In the genomic region with DNA sequence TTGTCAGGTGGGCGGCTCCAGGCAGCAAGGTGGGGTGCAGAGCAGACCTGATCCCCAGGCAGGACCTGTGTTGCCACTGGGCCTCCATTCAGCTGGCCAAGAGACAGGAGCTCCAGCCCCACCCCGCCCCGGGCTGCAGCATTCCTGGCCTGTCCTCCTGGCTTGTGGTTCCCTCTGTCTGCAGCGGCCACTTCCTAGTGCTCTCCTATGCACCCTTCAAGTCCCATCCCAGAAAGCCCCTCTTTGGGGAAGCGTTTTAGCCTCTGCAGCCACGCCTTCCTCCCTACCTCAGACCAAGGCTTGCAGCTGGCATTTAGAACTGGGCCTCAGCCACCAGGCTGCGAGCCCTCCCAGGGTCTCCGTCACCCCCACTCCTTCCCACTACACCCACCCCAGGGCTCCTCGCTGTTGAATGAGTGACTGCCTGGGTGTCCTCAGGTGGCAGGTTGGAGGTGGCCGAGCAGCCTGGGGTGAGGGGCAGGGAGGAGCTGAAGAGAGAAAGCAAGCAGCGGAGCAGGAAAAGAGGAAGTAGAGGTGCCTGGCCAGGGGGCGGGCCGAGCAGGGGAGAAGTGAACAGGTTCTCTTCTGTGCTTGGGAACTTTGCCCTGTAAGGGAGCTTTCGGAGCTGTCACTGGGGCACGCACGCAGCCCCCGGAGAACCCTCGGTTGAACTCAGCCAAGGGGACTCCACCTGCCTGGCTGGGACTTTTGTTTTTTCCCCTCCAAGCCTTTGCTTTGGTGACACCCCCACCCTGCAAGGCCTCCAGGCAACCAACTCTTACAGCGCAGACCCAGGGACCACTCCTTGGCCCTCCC, we compare ENCODE assay signal across 8 cellular contexts. TPM values are rescaled to one million over a fixed set of nuclear protein-coding genes. Genes with fewer than 3 reads are reported as not detected.
DNase-seq lines count a peak whose midpoint lies in the region; ATAC-seq, FAIRE-seq and TF ChIP-seq lines count a peak whose summit lies in the region.

No MANE protein-coding gene starts in this region.

- H4K8ac ChIP-seq in H9 (replicated peaks; ENCODE audit: insufficient read length, low read depth, low read length): no peak overlapping the region

- peaks cover 4% of the 10 kb centered on the region; the same call in 1 of the 2 replicates for H3K79me2 ChIP-seq in H9 (ENCODE audit: insufficient read depth, low read length)
- H3K79me2 ChIP-seq in HepG2 (ENCODE audit: insufficient read depth, low read length): peaks cover 27% of the 10 kb centered on the region

- H3K4me2 ChIP-seq in H9 (ENCODE audit: insufficient read depth, insufficient read length, low read length): peak overlapping the region; percentile 77
- H3K4me2 ChIP-seq in HepG2 (ENCODE audit: low read depth, low read length): peak overlapping the region; percentile 95

- H3K36me3 Mint-ChIP-seq in H9 (ENCODE audit: insufficient read depth in 1 of 3, low read depth in 3 of 3): peaks cover 17 to 18% (median 17%) of the 10 kb centered on the region in 3 experiments
- H3K36me3 Mint-ChIP-seq in activated naive CD8-positive, alpha-beta T cell treated with anti-CD3 and anti-CD28 coated beads for 36 hours: peaks cover 24% of the 10 kb centered on the region

- H3K56ac ChIP-seq in H9 (ENCODE audit: insufficient read length, low read depth, low read length): no peak overlapping the region

- intact Hi-C loops in HepG2 (cut with micrococcal nuclease; ENCODE audit: unreplicated experiment): no loop called here

- peak overlapping the region; percentile 88 for H3K14ac ChIP-seq in H9 (ENCODE audit: insufficient read depth, low read length)

- FAIRE-seq in HepG2 (lab: Jason Lieb, UNC): peak; percentile 75

- H3K9me3 Mint-ChIP-seq in H9: peaks cover 2 to 13% of the 10 kb centered on the region in 2 experiments
- H3K9me3 Mint-ChIP-seq in activated naive CD8-positive, alpha-beta T cell treated with anti-CD3 and anti-CD28 coated beads for 36 hours: peaks cover 1% of the 10 kb centered on the region

- CTCF ChIA-PET in HepG2 (lab: Yijun Ruan, JAX; ENCODE audit: low intra/inter-chr PET ratio, low total read pairs): no interaction called here

- no peak for TF ChIP-seq CTCF in GM13976 (IDR thresholded peaks at IDR 0.05; ENCODE audit: borderline replicate concordance, control extremely low read depth, extremely low read depth, insufficient read depth, missing control alignments)
- TF ChIP-seq CTCF in H9 (conservative IDR thresholded peaks at IDR 0.05): no peak
- no peak; the same call in 1 of the 2 replicates for TF ChIP-seq CTCF in HepG2 (CRISPR knock-in tag; IDR thresholded peaks at IDR 0.05)
- TF ChIP-seq CTCF in brain microvascular endothelial cell (IDR thresholded peaks at IDR 0.05; ENCODE audit: low read depth, low read length, missing control alignments): no peak

- H3K4me1 Mint-ChIP-seq in H9: peaks cover 32 to 41% of the 10 kb centered on the region in 2 experiments
- H3K4me1 Mint-ChIP-seq in activated naive CD8-positive, alpha-beta T cell treated with anti-CD3 and anti-CD28 coated beads for 36 hours: peaks cover 31% of the 10 kb centered on the region

- H2AK5ac ChIP-seq in H9 (ENCODE audit: insufficient read length, low read length): no peak overlapping the region

- POLR2A ChIA-PET in HepG2 (lab: Yijun Ruan, JAX): interaction anchor here (0.6 to 2.0 kb wide), 6 partner anchors 8 to 133 kb away, joined by 3 to 7 read pairs (median 4); partner anchors contain the start of gene TNRC18

- H3K79me1 ChIP-seq in H9 (ENCODE audit: insufficient read depth, low read depth, low read length, poor library complexity, severe bottlenecking): no peaks in the 10 kb centered on the region

- H3K27ac ChIP-seq in H9 (ENCODE audit: insufficient read length, low read depth, low read length): no peak overlapping the region
- H3K27ac ChIP-seq in HepG2 (ENCODE audit: extremely low read length, insufficient read depth, low read length): peak overlapping the region; percentile 97
- H3K27ac ChIP-seq in brain microvascular endothelial cell: no peak overlapping the region

- H3K18ac ChIP-seq in H9 (ENCODE audit: insufficient read length, low read depth, low read length): peak overlapping the region; percentile 88

- no peak overlapping the region for H2BK120ac ChIP-seq in H9 (ENCODE audit: low read depth, low read length, poor library complexity, severe bottlenecking)

- no CpG with 5 or more reads among the region's 19 CpGs for WGBS in H9 (ENCODE audit: extremely low coverage, insufficient read length, low lambda C conversion rate)
- WGBS in HepG2 (ENCODE audit: low lambda C conversion rate): 0% methylated on average over 15 of the region's 19 CpGs

- H2AFZ ChIP-seq in H9 (ENCODE audit: low read length) (no peak overlapping the region), HepG2 (ENCODE audit: low read length) (no peak overlapping the region)

- H4K5ac ChIP-seq in H9 (ENCODE audit: insufficient read length, low read depth, low read length): no peak overlapping the region

- TF ChIP-seq POLR2A in HepG2 (IDR thresholded peaks at IDR 0.05; ENCODE audit: insufficient read depth in 1 of 2, low read depth in 2 of 2, low read length in 2 of 2): no peak; a peak in 1 of 4 replicates

- no peak overlapping the region for H2BK20ac ChIP-seq in H9 (ENCODE audit: low read depth, low read length, poor library complexity, severe bottlenecking)

- H3K4me1 ChIP-seq in H9 (ENCODE audit: insufficient read depth, low read length) (no peaks in the 10 kb centered on the region), NT2/D1 (ENCODE audit: insufficient read depth, insufficient read length) (peaks cover 18% of the 10 kb centered on the region), HepG2 (ENCODE audit: insufficient read depth, low read length) (peaks cover 41% of the 10 kb centered on the region)

- H3K4me3 ChIP-seq in NT2/D1 (ENCODE audit: insufficient read length, low read depth) (no peak overlapping the region), HepG2 (replicated peaks in 1 of 3; ENCODE audit: insufficient read depth in 1 of 3, low read depth in 2 of 3, low read length in 3 of 3) (peak overlapping the region; percentile 82 to 93 (median 89)), brain microvascular endothelial cell (ENCODE audit: low read depth, low read length) (no peak overlapping the region)

- H3K27ac Mint-ChIP-seq in H9: peak overlapping the region; percentile 20 to 97 (median 95); a peak in 6 of 7 replicates
- H3K27ac Mint-ChIP-seq in activated naive CD8-positive, alpha-beta T cell treated with anti-CD3 and anti-CD28 coated beads for 36 hours: peak overlapping the region; percentile 92

- H4K20me1 ChIP-seq in H9 (ENCODE audit: control insufficient read depth, insufficient read depth, insufficient read length) (no peaks in the 10 kb centered on the region), HepG2 (ENCODE audit: insufficient read depth, low read length) (peaks cover 19% of the 10 kb centered on the region)

- H3K36me3 ChIP-seq in NT2/D1 (ENCODE audit: insufficient read depth, insufficient read length, low read length) (peaks cover 25% of the 10 kb centered on the region), HepG2 (replicated peaks in 1 of 2; ENCODE audit: control insufficient read depth in 1 of 2, insufficient read depth in 2 of 2, low read length in 2 of 2) (peaks cover 7 to 18% of the 10 kb centered on the region in 2 experiments), brain microvascular endothelial cell (replicated peaks) (peaks cover 26% of the 10 kb centered on the region)

- peak overlapping the region; percentile 43 to 70 for H3K4me3 Mint-ChIP-seq in H9
- peak overlapping the region; percentile 90 for H3K4me3 Mint-ChIP-seq in activated naive CD8-positive, alpha-beta T cell treated with anti-CD3 and anti-CD28 coated beads for 36 hours

- no TSS peak for BruUV-seq in HepG2 (replicated peaks; lab: Mats Ljungman, UMichigan)

- H3K27me3 ChIP-seq in H9 (ENCODE audit: insufficient read depth, low read length): no peaks in the 10 kb centered on the region
- no peaks in the 10 kb centered on the region for H3K27me3 ChIP-seq in NT2/D1 (ENCODE audit: insufficient read depth, insufficient read length)
- H3K27me3 ChIP-seq in HepG2 (ENCODE audit: control insufficient read depth in 1 of 2, insufficient read depth in 2 of 2, low read length in 2 of 2): peaks cover 0 to 3% of the 10 kb centered on the region in 2 experiments; a peak in 1 of 5 replicates
- H3K27me3 ChIP-seq in brain microvascular endothelial cell (replicated peaks): no peaks in the 10 kb centered on the region

- no peak for TF ChIP-seq RAD21 in HepG2 (CRISPR knock-in tag; IDR thresholded peaks at IDR 0.05)

- peaks cover 13% of the 10 kb centered on the region for H3K27me3 Mint-ChIP-seq in H9 (ENCODE audit: low read depth)
- peaks cover 22% of the 10 kb centered on the region for H3K27me3 Mint-ChIP-seq in activated naive CD8-positive, alpha-beta T cell treated with anti-CD3 and anti-CD28 coated beads for 36 hours

- no peak overlapping the region for H3K4ac ChIP-seq in H9 (ENCODE audit: low read depth, low read length)

- H3K9ac ChIP-seq in H9 (ENCODE audit: extremely low read depth, insufficient read length, low read length): no peak overlapping the region
- H3K9ac ChIP-seq in NT2/D1 (ENCODE audit: insufficient read length, low read depth): peak overlapping the region; percentile 100
- H3K9ac ChIP-seq in HepG2 (ENCODE audit: insufficient read depth, low read depth, low read length): peak overlapping the region; percentile 99

- TF ChIP-seq EP300 in HepG2 (IDR thresholded peaks at IDR 0.05; ENCODE audit: low read depth in 2 of 2, low read length in 2 of 2) (no peak), HepG2 (CRISPR knock-in tag; IDR thresholded peaks at IDR 0.05; ENCODE audit: borderline replicate concordance) (peak; percentile 30; the same call in 1 of the 2 replicates)

- no peak overlapping the region for H3K23ac ChIP-seq in H9 (ENCODE audit: insufficient read length, low read depth, low read length)

- H4K91ac ChIP-seq in H9 (ENCODE audit: insufficient read length, low read depth, low read length): no peak overlapping the region

- peak; percentile 88 for DNase-seq in GM13976 (ENCODE audit: low spot score)
- peak; percentile 72 for DNase-seq in H9
- no peak for DNase-seq in NT2/D1 (ENCODE audit: low read depth, low spot score)
- peak; percentile 79 for DNase-seq in activated naive CD8-positive, alpha-beta T cell treated with anti-CD3 and anti-CD28 coated beads for 36 hours
- DNase-seq in HepG2 (ENCODE audit: low spot score): peak; percentile 66
- peak; percentile 82 for DNase-seq in stimulated activated naive CD8-positive, alpha-beta T cell treated with anti-CD3 and anti-CD28 coated beads, Interleukin-15, Interleukin-2, amounts not matched to agents 100 U/mL and 50 U/mL, for 24 hours
- DNase-seq in NCI-H82 (lab: John Stamatoyannopoulos, UW): no peak
- no peak for DNase-seq in brain microvascular endothelial cell

- peak; percentile 32 for ATAC-seq in HepG2
- ATAC-seq in stimulated activated naive CD8-positive, alpha-beta T cell treated with anti-CD3 and anti-CD28 coated beads, Interleukin-15, Interleukin-2, amounts not matched to agents 100 U/mL and 50 U/mL, for 24 hours: peak; percentile 7

- no peak overlapping the region for H2BK12ac ChIP-seq in H9 (ENCODE audit: insufficient read length, low read depth, low read length)

- H3K9me3 ChIP-seq in H9 (ENCODE audit: control insufficient read depth, low read depth, low read length) (no peaks in the 10 kb centered on the region), NT2/D1 (ENCODE audit: insufficient read depth, low read length) (no peaks in the 10 kb centered on the region), HepG2 (ENCODE audit: low read length) (no peaks in the 10 kb centered on the region)

- no peak overlapping the region for H2BK5ac ChIP-seq in H9 (ENCODE audit: insufficient read length, low read length)

- H3K23me2 ChIP-seq in H9 (ENCODE audit: insufficient read length, low read depth, low read length, poor library complexity, severe bottlenecking): peaks cover 5% of the 10 kb centered on the region

- no peak overlapping the region for H2BK15ac ChIP-seq in H9 (ENCODE audit: low read depth, low read length)

- no peak overlapping the region for H3T11ph ChIP-seq in H9 (ENCODE audit: low read length)

- in situ Hi-C loops in GM13976 (cut with MboI; ENCODE audit: low sequenced_read_pairs, unreplicated experiment): no loop called here
- in situ Hi-C loops in HepG2 (cut with HindIII; ENCODE audit: extremely low pct_ligation_motif_present, low pct_unique_long_range_greater_than_20kb): no loop called here
- in situ Hi-C loops in brain microvascular endothelial cell (cut with HindIII; ENCODE audit: low pct_ligation_motif_present, low sequenced_read_pairs): no loop called here

RNA-seq across cellular contexts. Expression of gene ACTB, which starts 2.3 kb away (rescaled TPM):
- total RNA-seq in H9 (2021) (5,597 and 5,803 TPM in 2 replicates), HepG2 (2016; rRNA removed; fragmentation: Illumina TruSeq; extraction: Trizol) (983 and 1,099 TPM in 2 replicates)
- 1,000 to 10,000 TPM; 7,622 to 7,820 TPM for total RNA-seq in activated naive CD8-positive, alpha-beta T cell treated with anti-CD3 and anti-CD28 coated beads for 36 hours
- 406 and 413 TPM in 2 replicates for total RNA-seq in HepG2 (2016; cell fraction: cytosol; rRNA removed; fragmentation: Illumina TruSeq; extraction: Trizol; ENCODE audit: low read depth)
- 966 and 972 TPM in 2 replicates for total RNA-seq in HepG2 (2016; cell fraction: insoluble cytoplasmic fraction; rRNA removed; fragmentation: Illumina TruSeq; extraction: Trizol)
- total RNA-seq in HepG2 (2016; cell fraction: membrane; rRNA removed; fragmentation: Illumina TruSeq; extraction: Trizol): 815 and 929 TPM in 2 replicates
- 668 and 755 TPM in 2 replicates for total RNA-seq in HepG2 (2016; cell fraction: nucleus; rRNA removed; fragmentation: Illumina TruSeq; extraction: Trizol)
- 984 and 1,160 TPM in 2 replicates for polyA plus RNA-seq in HepG2 (2011; rRNA removed)
- 567 and 620 TPM in 2 replicates for polyA plus RNA-seq in HepG2 (2011; cell fraction: cytosol; rRNA removed)
- 1,565 and 1,995 TPM in 2 replicates for polyA plus RNA-seq in HepG2 (2011; cell fraction: nucleus; rRNA removed)
- 984 and 1,070 TPM in 2 replicates for polyA plus RNA-seq in HepG2 (2012)
- polyA plus RNA-seq in HepG2 (2016; cell fraction: cytosol; fragmentation: Illumina TruSeq; extraction: Trizol; ENCODE audit: low read depth): 510 and 558 TPM in 2 replicates
- polyA plus RNA-seq in HepG2 (2016; cell fraction: insoluble cytoplasmic fraction; fragmentation: Illumina TruSeq; extraction: Trizol; ENCODE audit: low read depth): 1,764 and 2,207 TPM in 2 replicates
- 1,095 and 1,097 TPM in 2 replicates for polyA plus RNA-seq in HepG2 (2016; cell fraction: membrane; fragmentation: Illumina TruSeq; extraction: Trizol; ENCODE audit: low read depth)
- 1,747 and 1,824 TPM in 2 replicates for polyA plus RNA-seq in HepG2 (2016; cell fraction: nucleus; fragmentation: Illumina TruSeq; extraction: Trizol; ENCODE audit: insufficient read depth, low read depth)
- polyA minus RNA-seq in HepG2 (2011; rRNA and poly(A)+ RNA removed; ENCODE audit: low replicate concordance): 2,677 and 2,857 TPM in 2 replicates
- 1,014 and 1,055 TPM in 2 replicates for polyA minus RNA-seq in HepG2 (2011; cell fraction: cytosol; rRNA and poly(A)+ RNA removed)
- 329 and 574 TPM in 2 replicates for polyA minus RNA-seq in HepG2 (2011; cell fraction: nucleus; rRNA and poly(A)+ RNA removed)

RNA-seq across cellular contexts. Expression of gene FBXL18, which starts 19.1 kb away (rescaled TPM):
- total RNA-seq in H9 (2021): 22.2 and 22.6 TPM in 2 replicates
- total RNA-seq in activated naive CD8-positive, alpha-beta T cell treated with anti-CD3 and anti-CD28 coated beads for 36 hours: 10 to 100 TPM; 10.2 to 10.7 TPM
- total RNA-seq in HepG2 (2016; rRNA removed; fragmentation: Illumina TruSeq; extraction: Trizol): 3.9 TPM in 2 replicates
- total RNA-seq in HepG2 (2016; cell fraction: cytosol; rRNA removed; fragmentation: Illumina TruSeq; extraction: Trizol; ENCODE audit: low read depth): 1.1 and 1.6 TPM in 2 replicates
- 3.7 and 4.0 TPM in 2 replicates for total RNA-seq in HepG2 (2016; cell fraction: insoluble cytoplasmic fraction; rRNA removed; fragmentation: Illumina TruSeq; extraction: Trizol)
- total RNA-seq in HepG2 (2016; cell fraction: membrane; rRNA removed; fragmentation: Illumina TruSeq; extraction: Trizol): 1.5 and 2.0 TPM in 2 replicates
- 2.9 and 3.3 TPM in 2 replicates for total RNA-seq in HepG2 (2016; cell fraction: nucleus; rRNA removed; fragmentation: Illumina TruSeq; extraction: Trizol)
- polyA plus RNA-seq in HepG2 (2011; rRNA removed): 1.1 and 1.5 TPM in 2 replicates
- polyA plus RNA-seq in HepG2 (2011; cell fraction: cytosol; rRNA removed): 0.63 and 1.1 TPM in 2 replicates
- polyA plus RNA-seq in HepG2 (2011; cell fraction: nucleus; rRNA removed): 4.2 and 7.3 TPM in 2 replicates
- polyA plus RNA-seq in HepG2 (2012): 1.5 and 2.0 TPM in 2 replicates
- 0.17 and 0.19 TPM in 2 replicates for polyA plus RNA-seq in HepG2 (2016; cell fraction: cytosol; fragmentation: Illumina TruSeq; extraction: Trizol; ENCODE audit: low read depth)
- 1.4 and 2.4 TPM in 2 replicates for polyA plus RNA-seq in HepG2 (2016; cell fraction: insoluble cytoplasmic fraction; fragmentation: Illumina TruSeq; extraction: Trizol; ENCODE audit: low read depth)
- polyA plus RNA-seq in HepG2 (2016; cell fraction: membrane; fragmentation: Illumina TruSeq; extraction: Trizol; ENCODE audit: low read depth): 0.11 and 0.30 TPM in 2 replicates
- 2.1 and 2.5 TPM in 2 replicates for polyA plus RNA-seq in HepG2 (2016; cell fraction: nucleus; fragmentation: Illumina TruSeq; extraction: Trizol; ENCODE audit: insufficient read depth, low read depth)
- 9.2 and 12.0 TPM in 2 replicates for polyA minus RNA-seq in HepG2 (2011; rRNA and poly(A)+ RNA removed; ENCODE audit: low replicate concordance)
- polyA minus RNA-seq in HepG2 (2011; cell fraction: cytosol; rRNA and poly(A)+ RNA removed): 3.7 and 4.0 TPM in 2 replicates
- polyA minus RNA-seq in HepG2 (2011; cell fraction: nucleus; rRNA and poly(A)+ RNA removed): 4.1 and 4.5 TPM in 2 replicates

RNA-seq across cellular contexts. Expression of gene FSCN1, which starts 59.9 kb away (rescaled TPM):
- 293 and 302 TPM in 2 replicates for total RNA-seq in H9 (2021)
- 10 to 100 TPM; 15.2 to 15.7 TPM for total RNA-seq in activated naive CD8-positive, alpha-beta T cell treated with anti-CD3 and anti-CD28 coated beads for 36 hours
- 35.5 and 44.0 TPM in 2 replicates for total RNA-seq in HepG2 (2016; rRNA removed; fragmentation: Illumina TruSeq; extraction: Trizol)
- 6.4 and 7.4 TPM in 2 replicates for total RNA-seq in HepG2 (2016; cell fraction: cytosol; rRNA removed; fragmentation: Illumina TruSeq; extraction: Trizol; ENCODE audit: low read depth)
- 32.0 and 43.8 TPM in 2 replicates for total RNA-seq in HepG2 (2016; cell fraction: insoluble cytoplasmic fraction; rRNA removed; fragmentation: Illumina TruSeq; extraction: Trizol)
- 20.9 and 22.0 TPM in 2 replicates for total RNA-seq in HepG2 (2016; cell fraction: membrane; rRNA removed; fragmentation: Illumina TruSeq; extraction: Trizol)
- 21.3 and 24.5 TPM in 2 replicates for total RNA-seq in HepG2 (2016; cell fraction: nucleus; rRNA removed; fragmentation: Illumina TruSeq; extraction: Trizol)
- polyA plus RNA-seq in HepG2 (2011; rRNA removed): 21.2 and 29.0 TPM in 2 replicates
- 21.0 and 36.3 TPM in 2 replicates for polyA plus RNA-seq in HepG2 (2011; cell fraction: cytosol; rRNA removed)
- polyA plus RNA-seq in HepG2 (2011; cell fraction: nucleus; rRNA removed): 41.0 and 50.2 TPM in 2 replicates
- polyA plus RNA-seq in HepG2 (2012): 7.3 and 18.5 TPM in 2 replicates
- polyA plus RNA-seq in HepG2 (2016; cell fraction: cytosol; fragmentation: Illumina TruSeq; extraction: Trizol; ENCODE audit: low read depth): 10.2 and 10.8 TPM in 2 replicates
- polyA plus RNA-seq in HepG2 (2016; cell fraction: insoluble cytoplasmic fraction; fragmentation: Illumina TruSeq; extraction: Trizol; ENCODE audit: low read depth): 58.7 and 73.9 TPM in 2 replicates
- 22.3 and 24.1 TPM in 2 replicates for polyA plus RNA-seq in HepG2 (2016; cell fraction: membrane; fragmentation: Illumina TruSeq; extraction: Trizol; ENCODE audit: low read depth)
- 53.5 and 58.8 TPM in 2 replicates for polyA plus RNA-seq in HepG2 (2016; cell fraction: nucleus; fragmentation: Illumina TruSeq; extraction: Trizol; ENCODE audit: insufficient read depth, low read depth)
- polyA minus RNA-seq in HepG2 (2011; rRNA and poly(A)+ RNA removed; ENCODE audit: low replicate concordance): 66.5 and 90.1 TPM in 2 replicates
- 43.7 and 53.5 TPM in 2 replicates for polyA minus RNA-seq in HepG2 (2011; cell fraction: cytosol; rRNA and poly(A)+ RNA removed)
- polyA minus RNA-seq in HepG2 (2011; cell fraction: nucleus; rRNA and poly(A)+ RNA removed): 12.7 and 16.4 TPM in 2 replicates

Comparison
In these comparisons a context has a peak if more than half of its experiments do, and no peak if none do; other contexts are left out.
1. DNase-seq: peak in GM13976 (single experiment), H9 (single experiment), activated naive CD8-positive, alpha-beta T cell treated with anti-CD3 and anti-CD28 coated beads for 36 hours (single experiment), HepG2 (single experiment) and stimulated activated naive CD8-positive, alpha-beta T cell treated with anti-CD3 and anti-CD28 coated beads, Interleukin-15, Interleukin-2, amounts not matched to agents 100 U/mL and 50 U/mL, for 24 hours (single experiment); none in NT2/D1 (single experiment), NCI-H82 (single experiment) and brain microvascular endothelial cell (single experiment).
2. H3K4me3 ChIP-seq: peak in HepG2 (3 of 3); none in NT2/D1 (single experiment) and brain microvascular endothelial cell (single experiment).